ENCODE assay signal across 24 cellular contexts in the genomic region with DNA sequence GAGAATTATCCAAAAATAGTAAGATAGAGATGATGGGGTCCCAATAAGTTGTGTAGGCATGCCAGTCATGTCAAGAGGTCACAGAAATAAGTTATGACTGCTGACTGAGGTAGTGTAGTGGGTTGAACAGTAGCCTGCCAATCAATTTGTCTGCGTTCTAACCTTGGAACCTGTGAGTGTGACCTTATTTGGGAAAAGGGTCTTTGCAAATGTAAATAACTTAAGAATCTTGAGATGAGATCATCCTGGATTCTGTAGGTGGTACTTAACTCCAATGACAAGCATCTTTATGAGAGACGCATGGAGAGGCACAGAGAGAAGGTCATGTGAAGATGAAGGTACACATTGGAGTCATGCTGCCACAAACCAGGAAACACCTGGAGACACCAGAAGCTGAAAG. TPM values are rescaled to one million over a fixed set of nuclear protein-coding genes. Genes with fewer than 3 reads are reported as not detected.
DNase-seq lines count a peak whose midpoint lies in the region; ATAC-seq, FAIRE-seq and TF ChIP-seq lines count a peak whose summit lies in the region.
"Had no signal": no experiment of that assay in that cellular context is flagged by ENCODE, and none has a peak within 500 bp of the region (broad histone marks: within the 10 kb centered on the region; RNA-seq: fewer than 3 reads in every experiment).

No MANE protein-coding gene starts in this region.

- peaks cover 0 to 3% of the 10 kb centered on the region in 2 donors for H3K9me3 Mint-ChIP-seq in activated T-cell treated with anti-CD3 and anti-CD28 coated beads, Interleukin-2, amount 50 U/mL, for 72 hours
- H3K9me3 Mint-ChIP-seq in activated T-cell treated with anti-CD3 and anti-CD28 coated beads, Interleukin-2, amount 50 U/mL, for 4 hours, result no peaks in the 10 kb centered on the region
- H3K9me3 Mint-ChIP-seq in stimulated activated effector memory CD8-positive, alpha-beta T cell treated with anti-CD3 and anti-CD28 coated beads, Interleukin-12 subunit alpha, Interleukin-12 subunit beta, amount 100 ng/mL, for 72 hours, result no peaks in the 10 kb centered on the region
- H3K9me3 Mint-ChIP-seq: CD8-positive, alpha-beta T cell; T-helper 1 cell treated with Interleukin-12 subunit alpha and Interleukin-12 subunit beta and Interleukin-4 antibody, amounts not matched to agents 30 μg/mL and 1 μg/mL, for 36 hours had no signal

- H3K36me3 ChIP-seq in HUES6 (ENCODE audit: control insufficient read depth, insufficient read depth, low read length) (no peaks in the 10 kb centered on the region), K562 (ENCODE audit: control insufficient read depth, insufficient read depth, low read length) (no peaks in the 10 kb centered on the region)

- ATAC-seq in activated T-cell treated with anti-CD3 and anti-CD28 coated beads, Interleukin-2, amount 50 U/mL, for 72 hours (replicated peaks in 1 of 2), result no peak
- no peak for ATAC-seq in activated T-cell treated with anti-CD3 and anti-CD28 coated beads, Interleukin-2, amount 50 U/mL, for 4 hours
- ATAC-seq in K562, result no peak
- no peak for ATAC-seq in stimulated activated effector memory CD8-positive, alpha-beta T cell treated with anti-CD3 and anti-CD28 coated beads, Interleukin-12 subunit alpha, Interleukin-12 subunit beta, amount 100 ng/mL, for 72 hours
- ATAC-seq in HG02610 (IDR thresholded peaks at IDR 0.05; ENCODE audit: unreplicated experiment), result no peak
- ATAC-seq: A549; CD8-positive, alpha-beta T cell had no signal

- in situ Hi-C loops in K562 (cut with MboI), result no loop called here

- H3K4me1 Mint-ChIP-seq in activated T-cell treated with anti-CD3 and anti-CD28 coated beads, Interleukin-2, amount 50 U/mL, for 72 hours (ENCODE audit: low read depth), result peaks cover 18% of the 10 kb centered on the region
- H3K4me1 Mint-ChIP-seq in activated T-cell treated with anti-CD3 and anti-CD28 coated beads, Interleukin-2, amount 50 U/mL, for 4 hours (ENCODE audit: low read depth), result peaks cover 10% of the 10 kb centered on the region
- H3K4me1 Mint-ChIP-seq in stimulated activated effector memory CD8-positive, alpha-beta T cell treated with anti-CD3 and anti-CD28 coated beads, Interleukin-12 subunit alpha, Interleukin-12 subunit beta, amount 100 ng/mL, for 72 hours, result peaks cover 16% of the 10 kb centered on the region

- TF ChIP-seq RAD21 in K562 (CRISPR knock-in tag; conservative IDR thresholded peaks at IDR 0.05 in 1 of 2, IDR thresholded peaks at IDR 0.05 in 1 of 2), result no peak

- H3K4me2 ChIP-seq in K562 (ENCODE audit: insufficient read depth, low read length), result no peak overlapping the region
- H3K4me2 ChIP-seq: A549, KMS-11 had no signal

- peaks cover 12 to 30% of the 10 kb centered on the region in 2 donors for H3K36me3 Mint-ChIP-seq in activated T-cell treated with anti-CD3 and anti-CD28 coated beads, Interleukin-2, amount 50 U/mL, for 72 hours (ENCODE audit: insufficient read depth in 2 of 2)
- peaks cover 32% of the 10 kb centered on the region for H3K36me3 Mint-ChIP-seq in activated T-cell treated with anti-CD3 and anti-CD28 coated beads, Interleukin-2, amount 50 U/mL, for 4 hours (ENCODE audit: insufficient read depth)
- H3K36me3 Mint-ChIP-seq in stimulated activated effector memory CD8-positive, alpha-beta T cell treated with anti-CD3 and anti-CD28 coated beads, Interleukin-12 subunit alpha, Interleukin-12 subunit beta, amount 100 ng/mL, for 72 hours, result peaks cover 2% of the 10 kb centered on the region

- peak overlapping the region; percentile 38 for H3K27ac Mint-ChIP-seq in activated T-cell treated with anti-CD3 and anti-CD28 coated beads, Interleukin-2, amount 50 U/mL, for 72 hours
- H3K27ac Mint-ChIP-seq in stimulated activated effector memory CD8-positive, alpha-beta T cell treated with anti-CD3 and anti-CD28 coated beads, Interleukin-12 subunit alpha, Interleukin-12 subunit beta, amount 100 ng/mL, for 72 hours, result peak overlapping the region; percentile 76
- H3K27ac Mint-ChIP-seq: CD8-positive, alpha-beta T cell; T-helper 1 cell treated with Interleukin-12 subunit alpha and Interleukin-12 subunit beta and Interleukin-4 antibody, amounts not matched to agents 30 μg/mL and 1 μg/mL, for 36 hours had no signal

- H3K9me1 ChIP-seq in K562 (ENCODE audit: control insufficient read depth, insufficient read depth, low read length), result no peaks in the 10 kb centered on the region

- CTCF ChIA-PET in K562 (lab: Yijun Ruan, JAX; ENCODE audit: low intra/inter-chr PET ratio), result no interaction called here

- H3K9ac ChIP-seq in HUES6 (ENCODE audit: low read length), result no peak overlapping the region
- no peak overlapping the region for H3K9ac ChIP-seq in K562 (ENCODE audit: insufficient read depth in 1 of 2, low read depth in 2 of 2, low read length in 2 of 2)
- H3K9ac ChIP-seq: BLaER1 treated with 17β-estradiol and CSF1 and Interleukin-3, amounts not matched to agents 10 nM and 100 nM; KMS-11 had no signal

- no peak for TF ChIP-seq CTCF in K562 (IDR thresholded peaks at IDR 0.05 in 2 of 3, conservative IDR thresholded peaks at IDR 0.05 in 1 of 3; ENCODE audit: insufficient read depth in 2 of 3, low read depth in 1 of 3, low read length in 3 of 3)

- 87% methylated on average over 2 of the region's 2 CpGs for WGBS in K562 (ENCODE audit: insufficient coverage, low coverage, missing lambda C conversion rate)

- no peak for TF ChIP-seq EP300 in K562 (IDR thresholded peaks at IDR 0.05; ENCODE audit: low read length)

- intact Hi-C loops in K562 (cut with micrococcal nuclease), result no loop called here

- H3K27ac ChIP-seq in HUES6 (ENCODE audit: low read depth, low read length) (peak overlapping the region; percentile 59; the same call in 1 of the 2 replicates), K562 (ENCODE audit: extremely low read depth, low read depth, low read length) (no peak overlapping the region)
- H3K27ac ChIP-seq: A549; BLaER1 treated with 17β-estradiol and CSF1 and Interleukin-3, amounts not matched to agents 10 nM and 100 nM; KMS-11; SK-N-MC had no signal

- no peaks in the 10 kb centered on the region for H3K9me3 ChIP-seq in HUES6 (ENCODE audit: control insufficient read depth, insufficient read depth, low read depth, low read length)
- no peaks in the 10 kb centered on the region for H3K9me3 ChIP-seq in K562 (replicated peaks; ENCODE audit: control insufficient read depth, insufficient read depth, low read depth, low read length)
- H3K9me3 ChIP-seq: A549 had no signal

- no peak overlapping the region for H3K4me3 Mint-ChIP-seq in activated T-cell treated with anti-CD3 and anti-CD28 coated beads, Interleukin-2, amount 50 U/mL, for 72 hours
- H3K4me3 Mint-ChIP-seq in activated T-cell treated with anti-CD3 and anti-CD28 coated beads, Interleukin-2, amount 50 U/mL, for 4 hours, result no peak overlapping the region
- no peak overlapping the region for H3K4me3 Mint-ChIP-seq in stimulated activated effector memory CD8-positive, alpha-beta T cell treated with anti-CD3 and anti-CD28 coated beads, Interleukin-12 subunit alpha, Interleukin-12 subunit beta, amount 100 ng/mL, for 72 hours
- H3K4me3 Mint-ChIP-seq: CD8-positive, alpha-beta T cell; T-helper 1 cell treated with Interleukin-12 subunit alpha and Interleukin-12 subunit beta and Interleukin-4 antibody, amounts not matched to agents 30 μg/mL and 1 μg/mL, for 36 hours had no signal

- peaks cover 24% of the 10 kb centered on the region for H3K4me1 ChIP-seq in HUES6 (ENCODE audit: control insufficient read depth, insufficient read depth, low read length)
- peaks cover 6 to 9% of the 10 kb centered on the region in 2 experiments; a peak in 4 of 5 replicates for H3K4me1 ChIP-seq in K562 (replicated peaks in 1 of 2; ENCODE audit: control insufficient read depth in 2 of 2, insufficient read depth in 2 of 2, low read length in 2 of 2)

- no peaks in the 10 kb centered on the region for H3K79me2 ChIP-seq in K562 (ENCODE audit: control insufficient read depth, insufficient read depth, low read length)

- POLR2A ChIA-PET in K562 (lab: Yijun Ruan, JAX), result interaction anchor here (1.0 to 1.9 kb wide), 2 partner anchors 8 to 10 kb away, joined by 3 to 12 read pairs; no protein-coding TSS in a partner anchor

- no peak for FAIRE-seq in K562 (lab: Jason Lieb, UNC)
- FAIRE-seq: A549, GM19239, H54, RCC 7860 had no signal

- no peak for DNase-seq in activated T-cell treated with anti-CD3 and anti-CD28 coated beads, Interleukin-2, amount 50 U/mL, for 72 hours
- no peak for DNase-seq in activated T-cell treated with anti-CD3 and anti-CD28 coated beads, Interleukin-2, amount 50 U/mL, for 4 hours
- DNase-seq in K562 (ENCODE audit: extremely low read depth in 1 of 4, low spot score in 3 of 4), result no peak
- DNase-seq in stimulated activated effector memory CD8-positive, alpha-beta T cell treated with anti-CD3 and anti-CD28 coated beads, Interleukin-12 subunit alpha, Interleukin-12 subunit beta, amount 100 ng/mL, for 72 hours (ENCODE audit: low spot score in 2 of 2), result no peak
- DNase-seq in CD1c-positive myeloid dendritic cell (ENCODE audit: extremely low spot score), result no peak
- DNase-seq: AML-193; CD8-positive, alpha-beta T cell; IMR-90; NCI-H1048; NCI-H1417; NCI-H1694; NCI-H2081 treated with DMSO at 0.1 percent for 48 hours; NCI-H526; SIG-M5 had no signal

- no TSS peak for BruUV-seq in K562 (replicated peaks; lab: Mats Ljungman, UMichigan)

- no peak overlapping the region for H3K4me3 ChIP-seq in HUES6 (ENCODE audit: low read depth, low read length)
- no peak overlapping the region for H3K4me3 ChIP-seq in K562
- H3K4me3 ChIP-seq: A549; BLaER1 treated with 17β-estradiol and CSF1 and Interleukin-3, amounts not matched to agents 10 nM and 100 nM; SK-N-MC had no signal

- H3K27me3 ChIP-seq in HUES6 (ENCODE audit: control insufficient read depth, insufficient read depth, low read length) (no peaks in the 10 kb centered on the region), K562 (ENCODE audit: control insufficient read depth in 2 of 2, insufficient read depth in 2 of 2, low read length in 2 of 2) (no peaks in the 10 kb centered on the region)
- H3K27me3 ChIP-seq: BLaER1 treated with 17β-estradiol and CSF1 and Interleukin-3, amounts not matched to agents 10 nM and 100 nM had no signal

- no peak for TF ChIP-seq POLR2A in K562 (conservative IDR thresholded peaks at IDR 0.05)

- H2AFZ ChIP-seq in K562 (ENCODE audit: low read depth, low read length), result no peak overlapping the region

- no peaks in the 10 kb centered on the region for H4K20me1 ChIP-seq in K562 (replicated peaks; ENCODE audit: control insufficient read depth, insufficient read depth, low read length)

- no peaks in the 10 kb centered on the region for H3K27me3 Mint-ChIP-seq in activated T-cell treated with anti-CD3 and anti-CD28 coated beads, Interleukin-2, amount 50 U/mL, for 72 hours (ENCODE audit: low read depth)
- no peaks in the 10 kb centered on the region for H3K27me3 Mint-ChIP-seq in activated T-cell treated with anti-CD3 and anti-CD28 coated beads, Interleukin-2, amount 50 U/mL, for 4 hours (ENCODE audit: low read depth)

RNA-seq across cellular contexts. Expression of gene ACVR1, which starts 31.0 kb away (rescaled TPM):
- 10 to 100 TPM; 28.3 to 29.7 TPM for total RNA-seq in activated T-cell treated with anti-CD3 and anti-CD28 coated beads, Interleukin-2, amount 50 U/mL, for 72 hours
- 10 to 100 TPM; 11.5 to 14.1 (median 13.2) TPM for total RNA-seq in activated T-cell treated with anti-CD3 and anti-CD28 coated beads, Interleukin-2, amount 50 U/mL, for 4 hours
- 38.7 and 52.9 TPM in 2 replicates for total RNA-seq in K562 (2011; cell fraction: chromatin; rRNA removed; ENCODE audit: low replicate concordance)
- 26.2 and 27.5 TPM in 2 replicates for total RNA-seq in K562 (2011; cell fraction: nucleolus; rRNA removed)
- total RNA-seq in K562 (2011; cell fraction: nucleoplasm; rRNA removed), result 35.6 and 47.0 TPM in 2 replicates
- total RNA-seq in K562 (2014; rRNA removed), result 4.3 and 4.4 TPM in 2 replicates
- 6.8 and 6.9 TPM in 2 replicates for total RNA-seq in K562 (2014; rRNA removed; fragmentation: Illumina TruSeq; extraction: Trizol)
- total RNA-seq in K562 (2015; rRNA removed; fragmentation: Illumina TruSeq; extraction: Trizol), result 3.8 and 4.5 TPM in 2 replicates
- 12.0 and 14.3 TPM in 2 replicates for total RNA-seq in K562 (2021)
- 11.4 and 14.2 TPM in 2 replicates for polyA plus RNA-seq in K562 (2011; rRNA removed)
- 6.6 and 10.6 TPM in 2 replicates for polyA plus RNA-seq in K562 (2011; cell fraction: cytosol; rRNA removed)
- polyA plus RNA-seq in K562 (2011; cell fraction: nucleus; rRNA removed), result 12.8 and 15.9 TPM in 2 replicates
- polyA plus RNA-seq in K562 (2012), result 8.5 and 14.6 TPM in 2 replicates
- 12.9 and 13.0 TPM in 2 replicates for polyA plus RNA-seq in K562 (2014; fragmentation: Illumina TruSeq; extraction: Trizol)
- 1 to 10 TPM; 4.7 to 7.9 TPM for polyA plus RNA-seq in K562 (2014; fragmentation: Nextera tagmentation; extraction: Ambion mirVana)
- 5.9 and 6.8 TPM in 2 replicates for polyA plus RNA-seq in K562 (2014; rRNA removed)
- 21.8 and 29.3 TPM in 2 replicates for polyA minus RNA-seq in K562 (2011; rRNA and poly(A)+ RNA removed)
- polyA minus RNA-seq in K562 (2011; cell fraction: cytosol; rRNA and poly(A)+ RNA removed), result 10.3 and 12.3 TPM in 2 replicates
- polyA minus RNA-seq in K562 (2011; cell fraction: nucleus; rRNA and poly(A)+ RNA removed), result 14.8 and 26.1 TPM in 2 replicates
